1 cellular context compared by ENCODE assay signal in genomic region chr13:51638497-51638871, GRCh38.
TF ChIP-seq lines count a peak whose summit lies in the region.

No MANE protein-coding gene starts in this region.

TF ChIP-seq in GM12878, 131 proteins besides CTCF, POLR2A, EP300 and RAD21 (continued from another document):
- TF ChIP-seq HSF1 (IDR thresholded peaks at IDR 0.05; ENCODE audit: low read depth, low read length), result no peak
- peak; percentile 32 for TF ChIP-seq JUNB (IDR thresholded peaks at IDR 0.05)
- no peak for TF ChIP-seq NFIC (IDR thresholded peaks at IDR 0.05; ENCODE audit: low read depth, low read length)
- no peak for TF ChIP-seq FOXM1 (IDR thresholded peaks at IDR 0.05; ENCODE audit: low read depth, low read length)
- no peak for TF ChIP-seq ZNF687 (IDR thresholded peaks at IDR 0.05)
- TF ChIP-seq SKIL (IDR thresholded peaks at IDR 0.05; ENCODE audit: low read depth, poor library complexity, severe bottlenecking), result no peak
